23 cellular contexts compared by ENCODE assay signal in the genomic region with DNA sequence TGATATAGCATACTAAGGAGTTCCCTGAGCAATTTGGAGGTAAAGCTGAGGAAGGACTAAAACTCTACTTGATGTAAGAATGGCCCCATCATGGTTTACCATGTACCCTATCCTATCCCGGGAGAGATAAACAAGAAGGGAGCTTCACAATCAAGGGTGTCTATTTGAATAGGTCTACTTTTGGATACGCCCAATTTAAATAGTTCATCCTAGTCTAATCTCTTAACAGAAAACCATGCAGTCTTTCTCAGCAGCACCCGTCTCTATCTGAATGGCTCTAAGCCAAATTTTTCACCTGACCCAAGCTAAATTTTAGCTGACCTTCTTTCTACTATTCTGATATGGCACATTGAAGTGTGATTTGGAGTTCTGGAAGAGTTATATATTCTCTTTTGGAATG.
DNase-seq lines count a peak whose midpoint lies in the region; ATAC-seq and TF ChIP-seq lines count a peak whose summit lies in the region.
"Had no signal": no experiment of that assay in that cellular context is flagged by ENCODE, and none has a peak within 500 bp of the region (broad histone marks: within the 10 kb centered on the region; RNA-seq: fewer than 3 reads in every experiment).

No MANE protein-coding gene starts in this region.

- CTCF ChIA-PET in GM10248 (lab: Yijun Ruan, JAX) = interaction anchor here (0.8 to 1.4 kb wide), 4 partner anchors 9 to 112 kb away, joined by 3 to 6 read pairs (median 3); no protein-coding TSS in a partner anchor

- H3K27me3 ChIP-seq in dorsolateral prefrontal cortex = no peaks in the 10 kb centered on the region
- H3K27me3 ChIP-seq: BLaER1, MG63, SJCRH30 had no signal

- intact Hi-C loops in dorsolateral prefrontal cortex (cut with DNase I) = no loop called here

- H3K9me3 Mint-ChIP-seq in neural crest cell = no peaks in the 10 kb centered on the region
- H3K9me3 Mint-ChIP-seq: CD4-positive, alpha-beta T cell had no signal

- no peak for TF ChIP-seq CTCF in dorsolateral prefrontal cortex (IDR thresholded peaks at IDR 0.05 in 54 of 56, conservative IDR thresholded peaks at IDR 0.05 in 2 of 56; ENCODE audit: low read depth in 1 of 56, partially characterized antibody in 56 of 56)
- TF ChIP-seq CTCF in neural crest cell (conservative IDR thresholded peaks at IDR 0.05) = no peak
- no peak for TF ChIP-seq CTCF in GM10248 (IDR thresholded peaks at IDR 0.05; ENCODE audit: control extremely low read depth, extremely low read depth, low read depth, missing control alignments)

- peaks cover 35% of the 10 kb centered on the region for H3K4me1 Mint-ChIP-seq in neural crest cell
- H3K4me1 Mint-ChIP-seq: T-cell had no signal

- ATAC-seq in HG02798 (IDR thresholded peaks at IDR 0.05; ENCODE audit: poor library complexity, unreplicated experiment) = no peak
- ATAC-seq: K562, Panc1, T-cell had no signal

- POLR2A ChIA-PET in GM10248 (lab: Yijun Ruan, JAX) = no interaction called here

- no peaks in the 10 kb centered on the region for H3K36me3 Mint-ChIP-seq in neural crest cell (ENCODE audit: low read depth)
- H3K36me3 Mint-ChIP-seq: T-cell had no signal

- no peak overlapping the region for H3K4me3 Mint-ChIP-seq in neural crest cell
- H3K4me3 Mint-ChIP-seq: CD4-positive, alpha-beta T cell; T-cell had no signal

- H3K27ac ChIP-seq in dorsolateral prefrontal cortex = peak overlapping the region in 5 of 59 donors; percentile 7 to 24 (median 13)
- H3K27ac ChIP-seq: BLaER1, SJCRH30 had no signal

- H3K27ac Mint-ChIP-seq in neural crest cell (ENCODE audit: unreplicated experiment) = peak overlapping the region; percentile 4
- H3K27ac Mint-ChIP-seq: CD4-positive, alpha-beta T cell; T-cell had no signal

- H3K27me3 Mint-ChIP-seq in neural crest cell (ENCODE audit: low read depth) = no peaks in the 10 kb centered on the region
- H3K27me3 Mint-ChIP-seq: CD4-positive, alpha-beta T cell; T-cell had no signal

- peak; percentile 15 for DNase-seq in NCI-H146 (lab: John Stamatoyannopoulos, UW)
- DNase-seq in NCI-H345 (lab: John Stamatoyannopoulos, UW) = peak; percentile 18
- DNase-seq in dorsolateral prefrontal cortex = no peak
- DNase-seq in neural crest cell (ENCODE audit: low read depth, low spot score) = no peak
- DNase-seq in mucosa of gallbladder (ENCODE audit: low spot score) = no peak
- DNase-seq in GM10248 (ENCODE audit: extremely low spot score) = no peak
- DNase-seq: ACHN; Caco-2; CD4-positive, alpha-beta T cell; DMS 273 treated with DMSO at 0.1 percent for 48 hours; MG63; NCI-H1092; NCI-H1436 treated with DMSO at 0.1 percent for 48 hours; NCI-H2029 treated with DMSO at 0.1 percent for 48 hours; NCI-H2171; NCI-H446; NCI-H526; SJCRH30; T-cell had no signal

- peak overlapping the region in 56 of 59 donors; percentile 3 to 68 (median 43) for H3K4me3 ChIP-seq in dorsolateral prefrontal cortex
- H3K4me3 ChIP-seq: BLaER1, K562, MG63, SJCRH30 had no signal

Comparison
In these comparisons a context has a peak if more than half of its experiments do, and no peak if none do; other contexts are left out.
1. DNase-seq: peak in NCI-H146 (single experiment) and NCI-H345 (single experiment); none in dorsolateral prefrontal cortex (0 of 10), neural crest cell (single experiment), mucosa of gallbladder (single experiment) and GM10248 (single experiment).